Comparison of ENCODE assay signal across 8 cellular contexts in the genomic region with DNA sequence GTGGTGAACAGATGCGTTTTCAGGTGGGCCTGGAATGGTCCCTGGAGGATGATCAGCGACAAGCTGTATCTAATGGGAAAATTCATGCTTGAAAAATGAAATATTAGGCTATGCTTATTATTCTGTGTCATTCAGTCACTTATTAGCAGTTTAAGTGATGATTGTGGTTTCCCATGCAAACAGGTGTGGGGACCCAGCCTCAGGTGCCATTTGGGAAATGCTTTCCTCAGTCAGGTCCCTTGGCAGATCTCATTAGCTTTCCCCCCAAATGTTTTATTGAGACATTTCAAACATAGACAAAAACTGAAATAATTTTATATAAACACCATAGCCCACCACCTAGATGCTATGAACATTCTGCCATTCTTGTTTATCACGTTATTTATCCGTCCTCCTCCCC. TPM values are rescaled to one million over a fixed set of nuclear protein-coding genes. Genes with fewer than 3 reads are reported as not detected.
DNase-seq lines count a peak whose midpoint lies in the region; ATAC-seq and TF ChIP-seq lines count a peak whose summit lies in the region.

No MANE protein-coding gene starts in this region.

- H3K4me3 Mint-ChIP-seq in CD4-positive, alpha-beta memory T cell = peak overlapping the region; percentile 86 to 94 (median 91)
- peak overlapping the region; percentile 93 for H3K4me3 Mint-ChIP-seq in neural crest cell

- H3K9ac ChIP-seq in Loucy (ENCODE audit: low read depth, low read length, poor library complexity, severe bottlenecking) = peak overlapping the region; percentile 46

- POLR2A ChIA-PET in CD4-positive, alpha-beta memory T cell (lab: Charles Lee; ENCODE audit: partially characterized antibody) = interaction anchor here (0.6 to 2.2 kb wide), 12 partner anchors 11 to 202 kb away, joined by 3 to 24 read pairs (median 4); a partner anchor contains a TSS

- ATAC-seq in GM21576 (IDR thresholded peaks at IDR 0.05; ENCODE audit: unreplicated experiment) = no peak

- H3K27ac ChIP-seq in CD4-positive, alpha-beta memory T cell (ENCODE audit: low read depth, low read length) = no peak overlapping the region
- H3K27ac ChIP-seq in dorsolateral prefrontal cortex = peak overlapping the region in 19 of 59 donors; percentile 13 to 79 (median 55)

- peaks cover 0 to 3% of the 10 kb centered on the region in 2 donors for H3K36me3 Mint-ChIP-seq in CD4-positive, alpha-beta memory T cell
- no peaks in the 10 kb centered on the region for H3K36me3 Mint-ChIP-seq in neural crest cell (ENCODE audit: low read depth)

- TF ChIP-seq CTCF in Loucy (conservative IDR thresholded peaks at IDR 0.05; ENCODE audit: low read length) (no peak), dorsolateral prefrontal cortex (IDR thresholded peaks at IDR 0.05 in 54 of 56, conservative IDR thresholded peaks at IDR 0.05 in 2 of 56; ENCODE audit: low read depth in 1 of 56, partially characterized antibody in 56 of 56) (no peak), neural crest cell (conservative IDR thresholded peaks at IDR 0.05) (no peak)

- no peaks in the 10 kb centered on the region for H3F3A ChIP-seq in Loucy (ENCODE audit: low read depth)

- peaks cover 3% of the 10 kb centered on the region for H3K36me3 ChIP-seq in CD4-positive, alpha-beta memory T cell (ENCODE audit: insufficient read depth, low read length)
- H3K36me3 ChIP-seq in Loucy (ENCODE audit: insufficient read depth, low read length) = no peaks in the 10 kb centered on the region

- H3K27me3 Mint-ChIP-seq in CD4-positive, alpha-beta memory T cell = no peaks in the 10 kb centered on the region
- peaks cover 6% of the 10 kb centered on the region for H3K27me3 Mint-ChIP-seq in neural crest cell (ENCODE audit: low read depth)

- H3K4me1 ChIP-seq in CD4-positive, alpha-beta memory T cell (ENCODE audit: insufficient read depth, low read length) = peaks cover 32% of the 10 kb centered on the region
- H3K4me1 ChIP-seq in Loucy (ENCODE audit: insufficient read depth, low read length, poor library complexity, severe bottlenecking) = peaks cover 40% of the 10 kb centered on the region

- H3K27ac Mint-ChIP-seq in CD4-positive, alpha-beta memory T cell = peak overlapping the region; percentile 79 to 92 (median 88)
- no peak overlapping the region for H3K27ac Mint-ChIP-seq in neural crest cell (ENCODE audit: unreplicated experiment)

- CTCF ChIA-PET in CD4-positive, alpha-beta memory T cell (lab: Charles Lee; ENCODE audit: partially characterized antibody) = interaction anchor here (0.7 to 4.0 kb wide), 18 partner anchors 10 to 396 kb away, joined by 3 to 18 read pairs (median 4); a partner anchor contains a TSS

- peak overlapping the region; percentile 53 for H3K4me2 ChIP-seq in Loucy (ENCODE audit: low read depth, low read length, poor library complexity, severe bottlenecking)

- H3K9me2 ChIP-seq in Loucy (replicated peaks; ENCODE audit: low read depth, low read length) = no peaks in the 10 kb centered on the region

- H3K27me3 ChIP-seq in CD4-positive, alpha-beta memory T cell (ENCODE audit: insufficient read depth, low read length) = no peaks in the 10 kb centered on the region
- H3K27me3 ChIP-seq in Loucy (ENCODE audit: insufficient read depth, low read length, poor library complexity, severe bottlenecking) (no peaks in the 10 kb centered on the region), dorsolateral prefrontal cortex (peaks cover 0 to 4% (median 0%) of the 10 kb centered on the region in 45 donors)

- peak overlapping the region in 1 of 2 donors; percentile 36 for H3K4me3 ChIP-seq in CD4-positive, alpha-beta memory T cell (ENCODE audit: low read length in 2 of 2)
- H3K4me3 ChIP-seq in Loucy (ENCODE audit: low read length, poor library complexity, severe bottlenecking) = peak overlapping the region; percentile 97
- H3K4me3 ChIP-seq in dorsolateral prefrontal cortex = peak overlapping the region; percentile 28 to 86 (median 70)

- peaks cover 24 to 42% (median 34%) of the 10 kb centered on the region in 4 donors for H3K4me1 Mint-ChIP-seq in CD4-positive, alpha-beta memory T cell
- peaks cover 11% of the 10 kb centered on the region for H3K4me1 Mint-ChIP-seq in neural crest cell

- intact Hi-C loops in CD4-positive, alpha-beta memory T cell (cut with micrococcal nuclease) = loop anchor here (1.0 to 10.0 kb wide), 4 partner anchors 74 to 874 kb away; a partner anchor contains a TSS
- intact Hi-C loops in dorsolateral prefrontal cortex (cut with DNase I) = loop anchor here in 1 of 2 donors (10.0 kb wide), 1 partner anchor 86 kb away; a partner anchor contains a TSS

- peaks cover 44% of the 10 kb centered on the region for H3K79me2 ChIP-seq in Loucy (ENCODE audit: insufficient read depth, low read length)

- peaks cover 3% of the 10 kb centered on the region for H4K20me1 ChIP-seq in Loucy (ENCODE audit: insufficient read depth, low read length, poor library complexity, severe bottlenecking)

- DNase-seq in CD4-positive, alpha-beta memory T cell = no peak
- DNase-seq in dorsolateral prefrontal cortex (no peak), neural crest cell (ENCODE audit: low read depth, low spot score) (no peak), AG08395 (ENCODE audit: low spot score) (no peak), GM19240 (ENCODE audit: insufficient read length, low spot score) (no peak), kidney tubule cell (ENCODE audit: low spot score) (no peak)

- H3K9me3 Mint-ChIP-seq in CD4-positive, alpha-beta memory T cell = no peaks in the 10 kb centered on the region
- H3K9me3 Mint-ChIP-seq in neural crest cell = no peaks in the 10 kb centered on the region

- H2AFZ ChIP-seq in Loucy (ENCODE audit: low read length) = peak overlapping the region; percentile 89

- H3K9me3 ChIP-seq in CD4-positive, alpha-beta memory T cell (ENCODE audit: control insufficient read depth in 1 of 2, low read length in 2 of 2) = no peaks in the 10 kb centered on the region
- H3K9me3 ChIP-seq in Loucy (ENCODE audit: insufficient read depth, low read depth, low read length) = no peaks in the 10 kb centered on the region

RNA-seq across cellular contexts. Expression of a gene that starts 0.4 kb away (rescaled TPM):
- total RNA-seq in CD4-positive, alpha-beta memory T cell = 1 to 10 TPM; 8.4 to 8.7 TPM
- 10 to 100 TPM; 24.3 to 26.4 TPM for polyA plus RNA-seq in CD4-positive, alpha-beta memory T cell
- total RNA-seq in dorsolateral prefrontal cortex = 100 to 1,000 TPM in 40 of 120 experiments, 10 to 100 TPM in 80; 12.4 to 140 (median 89.4) TPM
- 5.0 and 5.4 TPM in 2 replicates for total RNA-seq in neural crest cell
